Comparison of ENCODE assay signal across 2 cellular contexts in genomic region chr1:20578062-20578461, GRCh38.
TF ChIP-seq lines count a peak whose summit lies in the region.

No MANE protein-coding gene starts in this region.

TF ChIP-seq in K562, 482 proteins besides CTCF, POLR2A, EP300 and RAD21:
- TF ChIP-seq RERE (CRISPR knock-in tag; IDR thresholded peaks at IDR 0.05; ENCODE audit: borderline replicate concordance) (no peak), SNRNP70 (optimal IDR thresholded peaks at IDR 0.05; ENCODE audit: low read depth, low read length) (no peak)
TF ChIP-seq in K562: peak in this region for 0.

TF ChIP-seq in SK-N-SH treated with all-trans-retinoic acid at 6 μM for 48 hours, 23 proteins besides CTCF, POLR2A, EP300 and RAD21:
- no peak for TF ChIP-seq ZC3H10 (CRISPR knock-in tag; IDR thresholded peaks at IDR 0.05)
- no peak for TF ChIP-seq ZFP30 (CRISPR knock-in tag; IDR thresholded peaks at IDR 0.05)
TF ChIP-seq in SK-N-SH treated with all-trans-retinoic acid at 6 μM for 48 hours: peak in this region for 0.
